Comparison of ENCODE assay signal across 11 cellular contexts in genomic region chr15:56739964-56740640, GRCh38. TPM values are rescaled to one million over a fixed set of nuclear protein-coding genes. Genes with fewer than 3 reads are reported as not detected.
A peak's percentile ranks its signal among the peaks of the same experiment; 100 is the strongest.
DNase-seq lines count a peak whose midpoint lies in the region; ATAC-seq and TF ChIP-seq lines count a peak whose summit lies in the region.
"Had no signal": no experiment of that assay in that cellular context is flagged by ENCODE, and none has a peak within 500 bp of the region (broad histone marks: within the 10 kb centered on the region; RNA-seq: fewer than 3 reads in every experiment).

No MANE protein-coding gene starts in this region.

- no peaks in the 10 kb centered on the region for H3K4me1 Mint-ChIP-seq in endothelial cell (ENCODE audit: unreplicated experiment)
- H3K4me1 Mint-ChIP-seq in T-helper 17 cell, result no peaks in the 10 kb centered on the region

- no peaks in the 10 kb centered on the region for H3K4me1 ChIP-seq in OCI-LY3 (ENCODE audit: low read length)

- no peaks in the 10 kb centered on the region for H3K36me3 ChIP-seq in H7 (replicated peaks; ENCODE audit: control insufficient read depth, insufficient read depth, low read length)
- no peaks in the 10 kb centered on the region for H3K36me3 ChIP-seq in OCI-LY3 (replicated peaks; ENCODE audit: low read depth, low read length)

- no peak overlapping the region for H3K27ac ChIP-seq in OCI-LY3 (ENCODE audit: low read length)

- H3K9me3 ChIP-seq in OCI-LY3 (ENCODE audit: insufficient read depth, low read length) (no peaks in the 10 kb centered on the region), T-helper 17 cell (ENCODE audit: control insufficient read depth, low read length, poor library complexity, severe bottlenecking) (peaks cover 2% of the 10 kb centered on the region)

- H3K27me3 ChIP-seq in H7 (ENCODE audit: control insufficient read depth, insufficient read depth, low read length) (no peaks in the 10 kb centered on the region), OCI-LY3 (ENCODE audit: low read depth, low read length) (peaks cover 4% of the 10 kb centered on the region; the same call in 1 of the 2 replicates)

- H3K4me3 Mint-ChIP-seq in endothelial cell (ENCODE audit: unreplicated experiment), result no peak overlapping the region
- no peak overlapping the region for H3K4me3 Mint-ChIP-seq in T-helper 17 cell
- H3K4me3 Mint-ChIP-seq: T-helper 1 cell treated with Interleukin-12 subunit alpha and Interleukin-12 subunit beta and Interleukin-4 antibody, amounts not matched to agents 30 μg/mL and 1 μg/mL, for 36 hours had no signal

- H3K9me3 Mint-ChIP-seq in endothelial cell (ENCODE audit: unreplicated experiment), result no peaks in the 10 kb centered on the region

- H3K27me3 Mint-ChIP-seq in endothelial cell (ENCODE audit: unreplicated experiment) (peaks cover 2% of the 10 kb centered on the region), T-helper 17 cell (peaks cover 5% of the 10 kb centered on the region)
- H3K27me3 Mint-ChIP-seq: progenitor cell of endocrine pancreas had no signal

- no peak overlapping the region for H3K27ac Mint-ChIP-seq in endothelial cell (ENCODE audit: unreplicated experiment)
- H3K27ac Mint-ChIP-seq in T-helper 17 cell, result no peak overlapping the region
- H3K27ac Mint-ChIP-seq: progenitor cell of endocrine pancreas; T-helper 1 cell treated with Interleukin-12 subunit alpha and Interleukin-12 subunit beta and Interleukin-4 antibody, amounts not matched to agents 30 μg/mL and 1 μg/mL, for 36 hours had no signal

- TF ChIP-seq CTCF in OCI-LY3 (IDR thresholded peaks at IDR 0.05; ENCODE audit: low read depth, low read length) (peak; percentile 33), endothelial cell (IDR thresholded peaks at IDR 0.05; ENCODE audit: unreplicated experiment) (peak; percentile 38)

- H2AFZ ChIP-seq in OCI-LY3 (ENCODE audit: low read depth, low read length), result peak overlapping the region; percentile 62; the same call in 1 of the 2 replicates

- no peaks in the 10 kb centered on the region for H3K79me2 ChIP-seq in OCI-LY3 (ENCODE audit: low read length)

- H3K4me2 ChIP-seq in OCI-LY3 (ENCODE audit: low read length), result no peak overlapping the region

- H3K4me3 ChIP-seq in H7 (ENCODE audit: insufficient read depth, low read depth, low read length) (no peak overlapping the region), OCI-LY3 (ENCODE audit: low read length) (no peak overlapping the region; the same call in 1 of the 2 replicates)

- no peak overlapping the region for H3K9ac ChIP-seq in OCI-LY3 (ENCODE audit: low read length)

- H3K36me3 Mint-ChIP-seq in endothelial cell (ENCODE audit: low read depth, unreplicated experiment) (peaks cover 2% of the 10 kb centered on the region), T-helper 17 cell (ENCODE audit: low read depth) (no peaks in the 10 kb centered on the region)

- H4K20me1 ChIP-seq in OCI-LY3 (ENCODE audit: insufficient read depth, low read length), result no peaks in the 10 kb centered on the region

- ATAC-seq in GM19351 (IDR thresholded peaks at IDR 0.05; ENCODE audit: unreplicated experiment), result no peak
- ATAC-seq in T-helper 17 cell, result no peak

- DNase-seq in AML-193 (lab: John Stamatoyannopoulos, UW), result peak; percentile 29 to 59
- peak; percentile 19 for DNase-seq in H7
- DNase-seq in endothelial cell (ENCODE audit: low spot score), result no peak
- no peak for DNase-seq in stimulated activated CD4-positive, alpha-beta T cell treated with anti-CD3 and anti-CD28 coated beads, Interleukin-4, amount 100 ng/mL, for 24 hours
- no peak for DNase-seq in activated CD8-positive, alpha-beta memory T cell treated with anti-CD3 and anti-CD28 coated beads, Interleukin-2, amount 50 U/mL, for 4 hours
- no peak for DNase-seq in T-helper 17 cell
- DNase-seq: GOT3 had no signal

RNA-seq across cellular contexts. Expression of gene ZNF280D, which starts 6.8 kb away (rescaled TPM):
- 12.0 and 17.0 TPM in 2 replicates for total RNA-seq in H7 (2014; rRNA removed; shearing (Covaris generic))
- 34.6 TPM for total RNA-seq in endothelial cell (ENCODE audit: unreplicated experiment)
- total RNA-seq in T-helper 17 cell, result 10 to 100 TPM; 30.7 to 34.4 TPM

Comparison
In these comparisons a context has a peak if more than half of its experiments do, and no peak if none do; other contexts are left out.
1. DNase-seq: peak in AML-193 (2 of 2) and H7 (single experiment); none in endothelial cell (single experiment), stimulated activated CD4-positive, alpha-beta T cell treated with anti-CD3 and anti-CD28 coated beads, Interleukin-4, amount 100 ng/mL, for 24 hours (single experiment), activated CD8-positive, alpha-beta memory T cell treated with anti-CD3 and anti-CD28 coated beads, Interleukin-2, amount 50 U/mL, for 4 hours (single experiment) and T-helper 17 cell (0 of 3).